In genomic region chr5:80763211-80763610, GRCh38 we compare ENCODE assay signal across 25 cellular contexts.
DNase-seq lines count a peak whose midpoint lies in the region; ATAC-seq, FAIRE-seq and TF ChIP-seq lines count a peak whose summit lies in the region.
"Had no signal": no experiment of that assay in that cellular context is flagged by ENCODE, and none has a peak within 500 bp of the region (broad histone marks: within the 10 kb centered on the region; RNA-seq: fewer than 3 reads in every experiment).

No MANE protein-coding gene starts in this region.

- no peaks in the 10 kb centered on the region for H3K27me3 Mint-ChIP-seq in natural killer cell (ENCODE audit: low read depth in 2 of 2)
- no peaks in the 10 kb centered on the region for H3K27me3 Mint-ChIP-seq in activated T-helper 17 cell treated with anti-CD3 and anti-CD28 coated beads, Interleukin-2, amount 50 U/mL, for 72 hours
- H3K27me3 Mint-ChIP-seq: activated CD8-positive, alpha-beta T cell treated with anti-CD3 and anti-CD28 coated beads for 36 hours; CD4-positive, CD25-positive, alpha-beta regulatory T cell had no signal

- H3K36me3 ChIP-seq in bronchial epithelial cell (ENCODE audit: control insufficient read depth, insufficient read depth, low read length) = no peaks in the 10 kb centered on the region
- H3K36me3 ChIP-seq: brain microvascular endothelial cell, colonic mucosa had no signal

- H3K4me3 Mint-ChIP-seq in natural killer cell = no peak overlapping the region
- H3K4me3 Mint-ChIP-seq in activated T-helper 17 cell treated with anti-CD3 and anti-CD28 coated beads, Interleukin-2, amount 50 U/mL, for 72 hours = no peak overlapping the region
- H3K4me3 Mint-ChIP-seq: activated CD8-positive, alpha-beta T cell treated with anti-CD3 and anti-CD28 coated beads for 36 hours; CD4-positive, CD25-positive, alpha-beta regulatory T cell had no signal

- no peak for TF ChIP-seq CTCF in bronchial epithelial cell (IDR thresholded peaks at IDR 0.05; ENCODE audit: insufficient read depth, low read length, severe bottlenecking)
- no peak for TF ChIP-seq CTCF in natural killer cell (IDR thresholded peaks at IDR 0.05)

- H3K36me3 Mint-ChIP-seq in natural killer cell = no peaks in the 10 kb centered on the region
- peaks cover 26% of the 10 kb centered on the region for H3K36me3 Mint-ChIP-seq in activated T-helper 17 cell treated with anti-CD3 and anti-CD28 coated beads, Interleukin-2, amount 50 U/mL, for 72 hours (ENCODE audit: low read depth)

- H3K4me3 ChIP-seq in bronchial epithelial cell (ENCODE audit: low read depth, low read length) = no peak overlapping the region
- H3K4me3 ChIP-seq: colonic mucosa, esophagus muscularis mucosa, GM23248, Peyer's patch, sigmoid colon, SJSA1, tibial nerve had no signal

- H3K9me3 Mint-ChIP-seq in natural killer cell = no peaks in the 10 kb centered on the region
- peaks cover 4% of the 10 kb centered on the region for H3K9me3 Mint-ChIP-seq in activated T-helper 17 cell treated with anti-CD3 and anti-CD28 coated beads, Interleukin-2, amount 50 U/mL, for 72 hours
- H3K9me3 Mint-ChIP-seq: activated CD8-positive, alpha-beta T cell treated with anti-CD3 and anti-CD28 coated beads for 36 hours had no signal

- FAIRE-seq in bronchial epithelial cell (lab: Jason Lieb, UNC) = no peak
- FAIRE-seq: HTR-8/SVneo had no signal

- H3K27ac Mint-ChIP-seq in natural killer cell = no peak overlapping the region
- no peak overlapping the region for H3K27ac Mint-ChIP-seq in activated T-helper 17 cell treated with anti-CD3 and anti-CD28 coated beads, Interleukin-2, amount 50 U/mL, for 72 hours
- H3K27ac Mint-ChIP-seq: activated CD8-positive, alpha-beta T cell treated with anti-CD3 and anti-CD28 coated beads for 36 hours had no signal

- no peak for ATAC-seq in GM18520 (IDR thresholded peaks at IDR 0.05; ENCODE audit: unreplicated experiment)
- ATAC-seq in HG02981 (IDR thresholded peaks at IDR 0.05; ENCODE audit: unreplicated experiment) = no peak
- ATAC-seq in natural killer cell = no peak
- no peak for ATAC-seq in activated T-helper 17 cell treated with anti-CD3 and anti-CD28 coated beads, Interleukin-2, amount 50 U/mL, for 72 hours (replicated peaks)
- ATAC-seq: activated CD4-positive, CD25-positive, alpha-beta regulatory T cell treated with anti-CD3 and anti-CD28 coated beads, Interleukin-2, amount 50 U/mL, for 24 hours; activated CD8-positive, alpha-beta T cell treated with anti-CD3 and anti-CD28 coated beads for 36 hours had no signal

- intact Hi-C loops in natural killer cell (cut with micrococcal nuclease) = no loop called here

- peaks cover 13 to 15% of the 10 kb centered on the region in 2 donors for H3K4me1 Mint-ChIP-seq in natural killer cell
- H3K4me1 Mint-ChIP-seq in activated T-helper 17 cell treated with anti-CD3 and anti-CD28 coated beads, Interleukin-2, amount 50 U/mL, for 72 hours = peaks cover 28% of the 10 kb centered on the region

- H3K27me3 ChIP-seq in bronchial epithelial cell (ENCODE audit: control insufficient read depth, insufficient read depth, low read length) = no peaks in the 10 kb centered on the region
- H3K27me3 ChIP-seq: brain microvascular endothelial cell, colonic mucosa, esophagus muscularis mucosa, Peyer's patch, sigmoid colon, SJSA1, tibial nerve had no signal

- DNase-seq in DMS 273 treated with DMSO at 0.1 percent for 48 hours (lab: John Stamatoyannopoulos, UW) (peak; percentile 16), NCI-H524 treated with DMSO at 0.1 percent for 48 hours (lab: John Stamatoyannopoulos, UW) (peak; percentile 22), bronchial epithelial cell (ENCODE audit: low read depth) (peak; percentile 34), iris pigment epithelial cell (ENCODE audit: low read depth) (peak; percentile 81), natural killer cell (no peak)
- DNase-seq: activated CD8-positive, alpha-beta T cell treated with anti-CD3 and anti-CD28 coated beads for 36 hours; activated gamma-delta T cell; brain microvascular endothelial cell; CD4-positive, CD25-positive, alpha-beta regulatory T cell; colonic mucosa; effector memory CD4-positive, alpha-beta T cell; glutamatergic neuron; GM23248; NCI-H1417; Peyer's patch; sigmoid colon; T-helper 1 cell had no signal
